In genomic region chr2:28233070-28233718, GRCh38 we compare ENCODE assay signal across 14 cellular contexts.
DNase-seq lines count a peak whose midpoint lies in the region; ATAC-seq and TF ChIP-seq lines count a peak whose summit lies in the region.
"Had no signal": no experiment of that assay in that cellular context is flagged by ENCODE, and none has a peak within 500 bp of the region (broad histone marks: within the 10 kb centered on the region; RNA-seq: fewer than 3 reads in every experiment).

No MANE protein-coding gene starts in this region.

- H3K36me3 ChIP-seq in stomach (no peaks in the 10 kb centered on the region), sigmoid colon (no peaks in the 10 kb centered on the region)
- H3K36me3 ChIP-seq: upper lobe of left lung, WERI-Rb-1 had no signal

- intact Hi-C loops in left colon (cut with DNase I, micrococcal nuclease) (no loop called here), stomach (cut with DNase I; ENCODE audit: low total_unique reads) (no loop called here), sigmoid colon (cut with DNase I) (no loop called here), CD14-positive monocyte (cut with micrococcal nuclease) (no loop called here)

- TF ChIP-seq EP300 in stomach (IDR thresholded peaks at IDR 0.05) (no peak), sigmoid colon (IDR thresholded peaks at IDR 0.05) (no peak)

- peaks cover 0 to 2% (median 0%) of the 10 kb centered on the region in 3 donors for H3K27me3 Mint-ChIP-seq in CD14-positive monocyte (ENCODE audit: low read depth in 3 of 3)

- peak in 1 of 4 donors; percentile 30 for TF ChIP-seq POLR2A in stomach (IDR thresholded peaks at IDR 0.05)
- TF ChIP-seq POLR2A in sigmoid colon (IDR thresholded peaks at IDR 0.05) = no peak

- H3K4me3 Mint-ChIP-seq in CD14-positive monocyte = no peak overlapping the region
- H3K4me3 Mint-ChIP-seq: activated T-cell treated with anti-CD3 and anti-CD28 coated beads, Interleukin-2, amount 50 U/mL, for 4 hours had no signal

- peak overlapping the region; percentile 77 to 88 (median 81) for H3K27ac ChIP-seq in stomach
- H3K27ac ChIP-seq in sigmoid colon = peak overlapping the region in 1 of 4 donors; percentile 11
- H3K27ac ChIP-seq: upper lobe of left lung, WERI-Rb-1 had no signal

- TF ChIP-seq CTCF in stomach (IDR thresholded peaks at IDR 0.05) = no peak
- TF ChIP-seq CTCF in sigmoid colon (IDR thresholded peaks at IDR 0.05) = no peak
- TF ChIP-seq CTCF in CD14-positive monocyte (IDR thresholded peaks at IDR 0.05) = no peak

- ATAC-seq in left colon (peak; percentile 72), HG03139 (IDR thresholded peaks at IDR 0.05; ENCODE audit: unreplicated experiment) (no peak)
- ATAC-seq: activated T-cell treated with anti-CD3 and anti-CD28 coated beads, Interleukin-2, amount 50 U/mL, for 4 hours had no signal

- H3K4me3 ChIP-seq in stomach (no peak overlapping the region), sigmoid colon (no peak overlapping the region)
- H3K4me3 ChIP-seq: upper lobe of left lung had no signal

- peaks cover 5% of the 10 kb centered on the region for H3K4me1 Mint-ChIP-seq in CD14-positive monocyte

- peaks cover 23 to 54% (median 37%) of the 10 kb centered on the region in 4 donors for H3K4me1 ChIP-seq in stomach
- peaks cover 0 to 28% (median 13%) of the 10 kb centered on the region in 4 donors for H3K4me1 ChIP-seq in sigmoid colon

- H3K9me3 Mint-ChIP-seq in CD14-positive monocyte = no peaks in the 10 kb centered on the region
- H3K9me3 Mint-ChIP-seq: activated T-cell treated with anti-CD3 and anti-CD28 coated beads, Interleukin-2, amount 50 U/mL, for 4 hours had no signal

- DNase-seq in DMS79 treated with DMSO at 0.1 percent for 48 hours (lab: John Stamatoyannopoulos, UW) (peak; percentile 57), RPMI7951 (ENCODE audit: low read depth) (peak; percentile 38), left colon (no peak), stomach (peak; percentile 35), mesenteric fat pad (ENCODE audit: low spot score) (no peak), sigmoid colon (no peak), CD14-positive monocyte (ENCODE audit: low spot score) (no peak)
- DNase-seq: activated T-cell treated with anti-CD3 and anti-CD28 coated beads, Interleukin-2, amount 50 U/mL, for 4 hours; central memory CD4-positive, alpha-beta T cell; GDM1; OCI-M1; WERI-Rb-1 had no signal

- H3K9me3 ChIP-seq in stomach = no peaks in the 10 kb centered on the region
- H3K9me3 ChIP-seq in sigmoid colon = no peaks in the 10 kb centered on the region
- H3K9me3 ChIP-seq: upper lobe of left lung had no signal

- H3K36me3 Mint-ChIP-seq in CD14-positive monocyte = peaks cover 23 to 26% of the 10 kb centered on the region in 2 donors

- WGBS in stomach, 5 donors = 23 to 50% (median 26%) methylated on average over 7 of the region's 7 CpGs
- WGBS in sigmoid colon, 2 donors = 14 to 57% methylated on average over 7 of the region's 7 CpGs

- no peaks in the 10 kb centered on the region for H3K27me3 ChIP-seq in stomach
- H3K27me3 ChIP-seq in sigmoid colon = no peaks in the 10 kb centered on the region
- H3K27me3 ChIP-seq: upper lobe of left lung had no signal

- peak overlapping the region in 1 of 7 donors; percentile 16 for H3K27ac Mint-ChIP-seq in CD14-positive monocyte

Comparison
In these comparisons a context has a peak if more than half of its experiments do, and no peak if none do; other contexts are left out.
1. DNase-seq: peak in DMS79 treated with DMSO at 0.1 percent for 48 hours (single experiment), RPMI7951 (single experiment) and stomach (single experiment); none in left colon (0 of 2), mesenteric fat pad (single experiment), sigmoid colon (single experiment) and CD14-positive monocyte (single experiment).